24 cellular contexts compared by ENCODE assay signal in the genomic region with DNA sequence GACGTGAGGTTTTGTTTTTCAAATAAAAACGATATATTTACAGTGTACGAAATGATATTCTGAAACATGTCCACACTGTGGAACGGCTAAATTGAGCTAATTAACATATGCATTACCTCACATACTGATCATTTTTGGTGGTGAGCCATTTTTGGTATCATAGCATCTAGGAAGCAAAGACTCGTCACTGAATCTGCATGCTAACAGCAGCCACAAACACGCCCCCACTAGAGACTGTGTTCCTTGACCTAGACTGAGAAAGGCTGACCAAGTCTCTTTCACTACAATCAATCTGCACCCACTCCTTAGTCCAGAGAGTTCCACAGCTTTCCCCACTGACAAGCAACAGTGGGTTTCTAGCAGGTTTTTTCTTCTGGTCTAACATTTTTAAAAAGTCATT. TPM values are rescaled to one million over a fixed set of nuclear protein-coding genes. Genes with fewer than 3 reads are reported as not detected.
DNase-seq lines count a peak whose midpoint lies in the region; ATAC-seq and TF ChIP-seq lines count a peak whose summit lies in the region.
"Had no signal": no experiment of that assay in that cellular context is flagged by ENCODE, and none has a peak within 500 bp of the region (broad histone marks: within the 10 kb centered on the region; RNA-seq: fewer than 3 reads in every experiment).

No MANE protein-coding gene starts in this region.

- POLR2A ChIA-PET in Panc1 (lab: Charles Lee): interaction anchor here (0.5 to 0.6 kb wide), 2 partner anchors 13 to 116 kb away, joined by 3 to 7 read pairs; no protein-coding TSS in a partner anchor

- intact Hi-C loops in Panc1 (cut with micrococcal nuclease; ENCODE audit: unreplicated experiment): no loop called here

- peaks cover 37% of the 10 kb centered on the region for H3K36me3 Mint-ChIP-seq in activated naive CD8-positive, alpha-beta T cell treated with anti-CD3 and anti-CD28 coated beads, Interleukin-2, amount 50 U/mL, for 24 hours (ENCODE audit: low read depth)
- H3K36me3 Mint-ChIP-seq in activated naive CD8-positive, alpha-beta T cell treated with anti-CD3 and anti-CD28 coated beads for 36 hours: peaks cover 22% of the 10 kb centered on the region
- H3K36me3 Mint-ChIP-seq in stimulated activated effector memory CD8-positive, alpha-beta T cell treated with anti-CD3 and anti-CD28 coated beads, Interleukin-12 subunit alpha, Interleukin-12 subunit beta, amount 100 ng/mL, for 72 hours: peaks cover 99% of the 10 kb centered on the region
- H3K36me3 Mint-ChIP-seq in immature natural killer cell: peaks cover 9 to 32% (median 14%) of the 10 kb centered on the region in 3 donors

- CTCF ChIA-PET in Panc1 (lab: Charles Lee): no interaction called here

- H3K4me1 ChIP-seq in Panc1 (ENCODE audit: control insufficient read depth, insufficient read depth, low read length): peaks cover 5% of the 10 kb centered on the region; the same call in 1 of the 2 replicates

- H3K27me3 ChIP-seq in Panc1 (ENCODE audit: control insufficient read depth, insufficient read depth, low read length) (no peaks in the 10 kb centered on the region), brain microvascular endothelial cell (replicated peaks) (no peaks in the 10 kb centered on the region)
- H3K27me3 ChIP-seq: adrenal gland had no signal

- H3K36me3 ChIP-seq in Panc1 (ENCODE audit: control insufficient read depth, insufficient read depth, low read length) (peaks cover 38% of the 10 kb centered on the region), brain microvascular endothelial cell (replicated peaks) (peaks cover 70% of the 10 kb centered on the region)

- no peak overlapping the region for H3K4me3 Mint-ChIP-seq in activated naive CD8-positive, alpha-beta T cell treated with anti-CD3 and anti-CD28 coated beads, Interleukin-2, amount 50 U/mL, for 24 hours
- no peak overlapping the region for H3K4me3 Mint-ChIP-seq in activated naive CD8-positive, alpha-beta T cell treated with anti-CD3 and anti-CD28 coated beads for 36 hours
- H3K4me3 Mint-ChIP-seq in stimulated activated effector memory CD8-positive, alpha-beta T cell treated with anti-CD3 and anti-CD28 coated beads, Interleukin-12 subunit alpha, Interleukin-12 subunit beta, amount 100 ng/mL, for 72 hours: no peak overlapping the region
- H3K4me3 Mint-ChIP-seq in immature natural killer cell: no peak overlapping the region
- H3K4me3 Mint-ChIP-seq: CD4-positive, alpha-beta T cell; naive thymus-derived CD8-positive, alpha-beta T cell had no signal

- H3K27ac ChIP-seq in Panc1 (ENCODE audit: low read length) (0 out of 2 replicates have a peak overlapping the region, but pooled peaks have one; percentile 12), brain microvascular endothelial cell (peak overlapping the region; percentile 23)
- H3K27ac ChIP-seq: adrenal gland had no signal

- peaks cover 13% of the 10 kb centered on the region for H3K4me1 Mint-ChIP-seq in activated naive CD8-positive, alpha-beta T cell treated with anti-CD3 and anti-CD28 coated beads, Interleukin-2, amount 50 U/mL, for 24 hours
- no peaks in the 10 kb centered on the region for H3K4me1 Mint-ChIP-seq in activated naive CD8-positive, alpha-beta T cell treated with anti-CD3 and anti-CD28 coated beads for 36 hours
- H3K4me1 Mint-ChIP-seq in stimulated activated effector memory CD8-positive, alpha-beta T cell treated with anti-CD3 and anti-CD28 coated beads, Interleukin-12 subunit alpha, Interleukin-12 subunit beta, amount 100 ng/mL, for 72 hours: peaks cover 13% of the 10 kb centered on the region
- H3K4me1 Mint-ChIP-seq in immature natural killer cell: peaks cover 13 to 15% of the 10 kb centered on the region in 2 donors

- no peak for ATAC-seq in activated naive CD8-positive, alpha-beta T cell treated with anti-CD3 and anti-CD28 coated beads, Interleukin-2, amount 50 U/mL, for 24 hours
- ATAC-seq in Panc1: no peak
- ATAC-seq in stimulated activated effector memory CD8-positive, alpha-beta T cell treated with anti-CD3 and anti-CD28 coated beads, Interleukin-12 subunit alpha, Interleukin-12 subunit beta, amount 100 ng/mL, for 72 hours: peak; percentile 73
- ATAC-seq: left lobe of liver; naive thymus-derived CD8-positive, alpha-beta T cell; sciatic nerve had no signal

- peak overlapping the region; percentile 59 for H3K27ac Mint-ChIP-seq in activated naive CD8-positive, alpha-beta T cell treated with anti-CD3 and anti-CD28 coated beads, Interleukin-2, amount 50 U/mL, for 24 hours
- no peak overlapping the region for H3K27ac Mint-ChIP-seq in activated naive CD8-positive, alpha-beta T cell treated with anti-CD3 and anti-CD28 coated beads for 36 hours
- peak overlapping the region; percentile 69 for H3K27ac Mint-ChIP-seq in stimulated activated effector memory CD8-positive, alpha-beta T cell treated with anti-CD3 and anti-CD28 coated beads, Interleukin-12 subunit alpha, Interleukin-12 subunit beta, amount 100 ng/mL, for 72 hours
- peak overlapping the region in 2 of 6 donors; percentile 13 to 17 for H3K27ac Mint-ChIP-seq in immature natural killer cell
- H3K27ac Mint-ChIP-seq: CD4-positive, alpha-beta T cell had no signal

- H3K4me3 ChIP-seq in Panc1 (ENCODE audit: low read depth in 2 of 2, low read length in 2 of 2): no peak overlapping the region
- H3K4me3 ChIP-seq in brain microvascular endothelial cell (ENCODE audit: low read depth, low read length): no peak overlapping the region
- H3K4me3 ChIP-seq: adrenal gland had no signal

- in situ Hi-C loops in Panc1 (cut with HindIII; ENCODE audit: low pct_unique_long_range_greater_than_20kb, low sequenced_read_pairs): no loop called here
- in situ Hi-C loops in brain microvascular endothelial cell (cut with HindIII; ENCODE audit: low pct_ligation_motif_present, low sequenced_read_pairs): no loop called here

- no peak for DNase-seq in activated naive CD8-positive, alpha-beta T cell treated with anti-CD3 and anti-CD28 coated beads, Interleukin-2, amount 50 U/mL, for 24 hours
- no peak for DNase-seq in activated naive CD8-positive, alpha-beta T cell treated with anti-CD3 and anti-CD28 coated beads for 36 hours
- DNase-seq in Panc1 (ENCODE audit: low read depth, low spot score) (no peak), brain microvascular endothelial cell (peak; percentile 14), immature natural killer cell (no peak), DMS 273 treated with DMSO at 0.1 percent for 48 hours (lab: John Stamatoyannopoulos, UW) (no peak), DMS114 treated with DMSO at 0.1 percent for 48 hours (lab: John Stamatoyannopoulos, UW; ENCODE audit: unreplicated experiment) (no peak)
- DNase-seq in stimulated activated effector memory CD8-positive, alpha-beta T cell treated with anti-CD3 and anti-CD28 coated beads, Interleukin-12 subunit alpha, Interleukin-12 subunit beta, amount 100 ng/mL, for 72 hours (ENCODE audit: low spot score in 2 of 2): no peak
- DNase-seq: activated effector memory CD4-positive, alpha-beta T cell treated with Interleukin-2 at 50 U/mL for 16 hours; adrenal gland; caudate nucleus; CD4-positive, alpha-beta T cell; dermis blood vessel endothelial cell; DMS53; head of caudate nucleus; MM.1S; naive thymus-derived CD8-positive, alpha-beta T cell; NCI-H1417 treated with DMSO at 0.1 percent for 48 hours; NCI-H524; RPMI8226; substantia nigra had no signal

- H3K9me3 ChIP-seq in Panc1 (ENCODE audit: control insufficient read depth, insufficient read depth, low read depth, low read length): no peaks in the 10 kb centered on the region
- H3K9me3 ChIP-seq: adrenal gland had no signal

- no peaks in the 10 kb centered on the region for H3K9me3 Mint-ChIP-seq in activated naive CD8-positive, alpha-beta T cell treated with anti-CD3 and anti-CD28 coated beads, Interleukin-2, amount 50 U/mL, for 24 hours
- no peaks in the 10 kb centered on the region for H3K9me3 Mint-ChIP-seq in activated naive CD8-positive, alpha-beta T cell treated with anti-CD3 and anti-CD28 coated beads for 36 hours
- no peaks in the 10 kb centered on the region for H3K9me3 Mint-ChIP-seq in stimulated activated effector memory CD8-positive, alpha-beta T cell treated with anti-CD3 and anti-CD28 coated beads, Interleukin-12 subunit alpha, Interleukin-12 subunit beta, amount 100 ng/mL, for 72 hours
- H3K9me3 Mint-ChIP-seq in immature natural killer cell: no peaks in the 10 kb centered on the region
- H3K9me3 Mint-ChIP-seq: CD4-positive, alpha-beta T cell; naive thymus-derived CD8-positive, alpha-beta T cell had no signal

- no TSS peak for BruUV-seq in Panc1 (replicated peaks; lab: Mats Ljungman, UMichigan)

- H3K27me3 Mint-ChIP-seq in activated naive CD8-positive, alpha-beta T cell treated with anti-CD3 and anti-CD28 coated beads, Interleukin-2, amount 50 U/mL, for 24 hours: no peaks in the 10 kb centered on the region
- no peaks in the 10 kb centered on the region for H3K27me3 Mint-ChIP-seq in activated naive CD8-positive, alpha-beta T cell treated with anti-CD3 and anti-CD28 coated beads for 36 hours
- peaks cover 0 to 5% (median 0%) of the 10 kb centered on the region in 3 donors for H3K27me3 Mint-ChIP-seq in immature natural killer cell (ENCODE audit: low read depth in 3 of 3)
- H3K27me3 Mint-ChIP-seq: CD4-positive, alpha-beta T cell; naive thymus-derived CD8-positive, alpha-beta T cell had no signal

- no peak for TF ChIP-seq CTCF in Panc1 (IDR thresholded peaks at IDR 0.05)
- TF ChIP-seq CTCF in brain microvascular endothelial cell (IDR thresholded peaks at IDR 0.05; ENCODE audit: low read depth, low read length, missing control alignments): no peak

RNA-seq across cellular contexts. Expression of gene NPLOC4, which starts 29.5 kb away (rescaled TPM):
- 100 to 1,000 TPM; 103 TPM for total RNA-seq in activated naive CD8-positive, alpha-beta T cell treated with anti-CD3 and anti-CD28 coated beads for 36 hours
- total RNA-seq in Panc1 (2021; ENCODE audit: unreplicated experiment): 246 TPM
- 164 TPM for polyA plus RNA-seq in Panc1 (2012; ENCODE audit: insufficient read length)
- 10 to 100 TPM; 51.0 to 73.9 (median 60.3) TPM for polyA plus RNA-seq in immature natural killer cell

RNA-seq across cellular contexts. Expression of gene TSPAN10, which starts 29.6 kb away (rescaled TPM):
- total RNA-seq in activated naive CD8-positive, alpha-beta T cell treated with anti-CD3 and anti-CD28 coated beads for 36 hours: under 1 TPM; 0.19 to 0.26 TPM
- 4.8 TPM for total RNA-seq in Panc1 (2021; ENCODE audit: unreplicated experiment)
- polyA plus RNA-seq in Panc1 (2012; ENCODE audit: insufficient read length): 5.3 TPM
- under 1 TPM in 2 of 3 donors, not detected in 1; 0.48 to 0.63 TPM for polyA plus RNA-seq in immature natural killer cell

RNA-seq across cellular contexts. Expression of gene PDE6G, which starts 48.9 kb away (rescaled TPM):
- 1 to 10 TPM; 8.6 to 9.1 TPM for total RNA-seq in activated naive CD8-positive, alpha-beta T cell treated with anti-CD3 and anti-CD28 coated beads for 36 hours
- total RNA-seq in Panc1 (2021; ENCODE audit: unreplicated experiment): 0.85 TPM
- polyA plus RNA-seq in Panc1 (2012; ENCODE audit: insufficient read length): 0.74 TPM
- 10 to 100 TPM; 75.1 to 98.8 (median 81.4) TPM for polyA plus RNA-seq in immature natural killer cell
- total RNA-seq: sciatic nerve, urinary bladder had no signal

RNA-seq across cellular contexts. Expression of gene FAAP100, which starts 55.3 kb away (rescaled TPM):
- 10 to 100 TPM; 48.1 to 51.1 TPM for total RNA-seq in activated naive CD8-positive, alpha-beta T cell treated with anti-CD3 and anti-CD28 coated beads for 36 hours
- total RNA-seq in Panc1 (2021; ENCODE audit: unreplicated experiment): 265 TPM
- polyA plus RNA-seq in Panc1 (2012; ENCODE audit: insufficient read length): 232 TPM
- polyA plus RNA-seq in immature natural killer cell: 10 to 100 TPM; 11.4 to 25.0 (median 14.5) TPM

RNA-seq across cellular contexts. Expression of gene OXLD1, which starts 59.0 kb away (rescaled TPM):
- 10 to 100 TPM; 53.0 to 56.1 TPM for total RNA-seq in activated naive CD8-positive, alpha-beta T cell treated with anti-CD3 and anti-CD28 coated beads for 36 hours
- total RNA-seq in Panc1 (2021; ENCODE audit: unreplicated experiment): 42.8 TPM
- 49.4 TPM for polyA plus RNA-seq in Panc1 (2012; ENCODE audit: insufficient read length)
- polyA plus RNA-seq in immature natural killer cell: 10 to 100 TPM; 66.4 to 97.9 (median 93.9) TPM
